14 cellular contexts compared by ENCODE assay signal in genomic region chr5:97658116-97658900, GRCh38.
"Had no signal": no experiment of that assay in that cellular context is flagged by ENCODE, and none has a peak within 500 bp of the region (broad histone marks: within the 10 kb centered on the region; RNA-seq: fewer than 3 reads in every experiment).

No MANE protein-coding gene starts in this region.

- H3K9me3 ChIP-seq: ovary had no signal

- ATAC-seq: esophagus mucosa; left ventricle myocardium superior; stimulated activated naive CD8-positive, alpha-beta T cell treated with anti-CD3 and anti-CD28 coated beads, Interleukin-15, amount 100 ng/mL, for 72 hours had no signal

- H3K27me3 ChIP-seq: ovary had no signal

- H3K27ac ChIP-seq: ovary had no signal

- H3K4me3 ChIP-seq: ovary had no signal

- DNase-seq: activated B cell treated with CpG ODN at 0.5 μM for 24 hours; activated CD4-positive, alpha-beta T cell treated with anti-CD3 and anti-CD28 coated beads, Interleukin-2, amount 10 ng/mL, durations not matched to agents 7 days and 5 days; activated naive CD4-positive, alpha-beta T cell treated with anti-CD3 and anti-CD28 coated beads, Interleukin-2, amount 10 ng/mL, durations not matched to agents 7 days and 5 days; activated T-cell treated with anti-CD3 and anti-CD28 coated beads for 4 hours; amniotic stem cell; endodermal cell; foreskin melanocyte; head of caudate nucleus; left ventricle myocardium superior; ovary; stimulated activated CD4-positive, alpha-beta T cell treated with anti-CD3 and anti-CD28 coated beads, Interleukin-4, amount 100 ng/mL, for 4 hours; stimulated activated naive CD8-positive, alpha-beta T cell treated with anti-CD3 and anti-CD28 coated beads, Interleukin-15, amount 100 ng/mL, for 72 hours; T-helper 2 cell had no signal

- H3K36me3 ChIP-seq: ovary had no signal
